In the genomic region with DNA sequence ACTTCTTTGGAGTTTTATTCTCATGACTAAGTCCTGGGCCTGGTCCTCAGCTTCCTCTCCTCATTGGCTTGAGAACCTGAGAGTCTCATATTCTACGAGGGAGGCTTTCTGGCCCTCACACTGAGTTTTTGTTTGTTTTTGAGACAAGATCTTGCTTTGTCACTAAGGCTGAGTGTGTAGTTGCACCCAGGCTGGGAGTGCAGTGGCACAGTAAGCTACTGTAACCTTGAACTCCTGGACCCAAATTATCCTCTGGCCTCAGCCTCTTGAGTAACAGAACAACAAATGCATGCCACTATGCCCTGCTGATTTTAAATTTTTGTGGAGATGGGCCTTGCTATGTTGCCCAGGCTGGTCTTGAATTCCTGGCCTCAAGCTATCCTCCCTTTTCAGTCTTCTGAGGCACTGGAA, we compare ENCODE assay signal across 1 cellular context.
TF ChIP-seq lines count a peak whose summit lies in the region.

No MANE protein-coding gene starts in this region.

TF ChIP-seq in HepG2, 621 proteins besides CTCF, POLR2A, EP300 and RAD21 (continued from another document and continues in another):
- TF ChIP-seq, protein P1, sequence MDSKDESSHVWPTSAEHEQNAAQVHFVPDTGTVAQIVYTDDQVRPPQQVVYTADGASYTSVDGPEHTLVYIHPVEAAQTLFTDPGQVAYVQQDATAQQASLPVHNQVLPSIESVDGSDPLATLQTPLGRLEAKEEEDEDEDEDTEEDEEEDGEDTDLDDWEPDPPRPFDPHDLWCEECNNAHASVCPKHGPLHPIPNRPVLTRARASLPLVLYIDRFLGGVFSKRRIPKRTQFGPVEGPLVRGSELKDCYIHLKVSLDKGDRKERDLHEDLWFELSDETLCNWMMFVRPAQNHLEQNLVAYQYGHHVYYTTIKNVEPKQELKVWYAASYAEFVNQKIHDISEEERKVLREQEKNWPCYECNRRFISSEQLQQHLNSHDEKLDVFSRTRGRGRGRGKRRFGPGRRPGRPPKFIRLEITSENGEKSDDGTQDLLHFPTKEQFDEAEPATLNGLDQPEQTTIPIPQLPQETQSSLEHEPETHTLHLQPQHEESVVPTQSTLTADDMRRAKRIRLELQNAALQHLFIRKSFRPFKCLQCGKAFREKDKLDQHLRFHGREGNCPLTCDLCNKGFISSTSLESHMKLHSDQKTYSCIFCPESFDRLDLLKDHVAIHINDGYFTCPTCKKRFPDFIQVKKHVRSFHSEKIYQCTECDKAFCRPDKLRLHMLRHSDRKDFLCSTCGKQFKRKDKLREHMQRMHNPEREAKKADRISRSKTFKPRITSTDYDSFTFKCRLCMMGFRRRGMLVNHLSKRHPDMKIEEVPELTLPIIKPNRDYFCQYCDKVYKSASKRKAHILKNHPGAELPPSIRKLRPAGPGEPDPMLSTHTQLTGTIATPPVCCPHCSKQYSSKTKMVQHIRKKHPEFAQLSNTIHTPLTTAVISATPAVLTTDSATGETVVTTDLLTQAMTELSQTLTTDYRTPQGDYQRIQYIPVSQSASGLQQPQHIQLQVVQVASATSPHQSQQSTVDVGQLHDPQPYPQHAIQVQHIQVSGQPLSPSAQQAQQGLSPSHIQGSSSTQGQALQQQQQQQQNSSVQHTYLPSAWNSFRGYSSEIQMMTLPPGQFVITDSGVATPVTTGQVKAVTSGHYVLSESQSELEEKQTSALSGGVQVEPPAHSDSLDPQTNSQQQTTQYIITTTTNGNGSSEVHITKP (CRISPR knock-in tag; IDR thresholded peaks at IDR 0.05; ENCODE audit: low read depth): 0 out of 2 replicates have a peak, but pooled peaks have one; percentile 20
- TF ChIP-seq HNF4G (IDR thresholded peaks at IDR 0.05; ENCODE audit: borderline replicate concordance, low read depth, low read length): peak; percentile 75
- no peak; the same call in 1 of the 2 replicates for TF ChIP-seq HNF4G (CRISPR knock-in tag; IDR thresholded peaks at IDR 0.05; ENCODE audit: borderline replicate concordance, low read depth)
- no peak for TF ChIP-seq SIX4 (CRISPR knock-in tag; IDR thresholded peaks at IDR 0.05)
- no peak for TF ChIP-seq ZNF7 (CRISPR knock-in tag; IDR thresholded peaks at IDR 0.05)
- no peak for TF ChIP-seq SCMH1 (CRISPR knock-in tag; IDR thresholded peaks at IDR 0.05; ENCODE audit: borderline replicate concordance)
- TF ChIP-seq ZNF496 (CRISPR knock-in tag; IDR thresholded peaks at IDR 0.05; ENCODE audit: insufficient replicate concordance): no peak
- TF ChIP-seq, protein P2, sequence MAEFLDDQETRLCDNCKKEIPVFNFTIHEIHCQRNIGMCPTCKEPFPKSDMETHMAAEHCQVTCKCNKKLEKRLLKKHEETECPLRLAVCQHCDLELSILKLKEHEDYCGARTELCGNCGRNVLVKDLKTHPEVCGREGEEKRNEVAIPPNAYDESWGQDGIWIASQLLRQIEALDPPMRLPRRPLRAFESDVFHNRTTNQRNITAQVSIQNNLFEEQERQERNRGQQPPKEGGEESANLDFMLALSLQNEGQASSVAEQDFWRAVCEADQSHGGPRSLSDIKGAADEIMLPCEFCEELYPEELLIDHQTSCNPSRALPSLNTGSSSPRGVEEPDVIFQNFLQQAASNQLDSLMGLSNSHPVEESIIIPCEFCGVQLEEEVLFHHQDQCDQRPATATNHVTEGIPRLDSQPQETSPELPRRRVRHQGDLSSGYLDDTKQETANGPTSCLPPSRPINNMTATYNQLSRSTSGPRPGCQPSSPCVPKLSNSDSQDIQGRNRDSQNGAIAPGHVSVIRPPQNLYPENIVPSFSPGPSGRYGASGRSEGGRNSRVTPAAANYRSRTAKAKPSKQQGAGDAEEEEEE (CRISPR knock-in tag; IDR thresholded peaks at IDR 0.05; ENCODE audit: borderline replicate concordance): no peak
- TF ChIP-seq NFYB (CRISPR knock-in tag; IDR thresholded peaks at IDR 0.05): 0 out of 2 replicates have a peak, but pooled peaks have one; percentile 33
- TF ChIP-seq CHD2 (IDR thresholded peaks at IDR 0.05; ENCODE audit: low read depth, low read length): no peak
- TF ChIP-seq IKZF1 (IDR thresholded peaks at IDR 0.05): no peak
- no peak for TF ChIP-seq NFATC3 (CRISPR knock-in tag; IDR thresholded peaks at IDR 0.05)
- TF ChIP-seq TEAD3 (CRISPR knock-in tag; optimal IDR thresholded peaks at IDR 0.05; ENCODE audit: borderline replicate concordance): peak; percentile 84
- no peak for TF ChIP-seq ZFP1 (CRISPR knock-in tag; IDR thresholded peaks at IDR 0.05)
- TF ChIP-seq, protein P3, sequence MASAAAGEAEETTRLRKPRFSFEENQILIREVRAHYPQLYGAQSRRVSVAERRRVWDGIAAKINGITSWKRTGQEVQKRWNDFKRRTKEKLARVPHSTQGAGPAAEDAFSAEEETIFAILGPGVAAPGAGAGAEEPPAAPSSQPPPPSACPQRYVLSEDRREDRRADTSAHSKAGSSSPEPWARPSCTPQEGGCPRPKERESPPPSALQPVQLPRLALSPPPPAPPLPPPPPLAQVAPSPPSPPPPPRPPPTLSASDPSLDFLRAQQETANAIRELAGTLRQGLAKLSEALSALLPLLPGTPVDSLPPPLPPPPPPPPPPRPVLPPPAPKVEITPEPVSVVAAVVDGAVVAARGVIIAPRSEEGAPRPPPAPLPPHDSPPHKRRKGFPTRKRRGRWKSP (CRISPR knock-in tag; IDR thresholded peaks at IDR 0.05): peak; percentile 77; the same call in 1 of the 2 replicates
- no peak for TF ChIP-seq GFI1 (CRISPR knock-in tag; IDR thresholded peaks at IDR 0.05; ENCODE audit: borderline replicate concordance)
- TF ChIP-seq, protein P4, sequence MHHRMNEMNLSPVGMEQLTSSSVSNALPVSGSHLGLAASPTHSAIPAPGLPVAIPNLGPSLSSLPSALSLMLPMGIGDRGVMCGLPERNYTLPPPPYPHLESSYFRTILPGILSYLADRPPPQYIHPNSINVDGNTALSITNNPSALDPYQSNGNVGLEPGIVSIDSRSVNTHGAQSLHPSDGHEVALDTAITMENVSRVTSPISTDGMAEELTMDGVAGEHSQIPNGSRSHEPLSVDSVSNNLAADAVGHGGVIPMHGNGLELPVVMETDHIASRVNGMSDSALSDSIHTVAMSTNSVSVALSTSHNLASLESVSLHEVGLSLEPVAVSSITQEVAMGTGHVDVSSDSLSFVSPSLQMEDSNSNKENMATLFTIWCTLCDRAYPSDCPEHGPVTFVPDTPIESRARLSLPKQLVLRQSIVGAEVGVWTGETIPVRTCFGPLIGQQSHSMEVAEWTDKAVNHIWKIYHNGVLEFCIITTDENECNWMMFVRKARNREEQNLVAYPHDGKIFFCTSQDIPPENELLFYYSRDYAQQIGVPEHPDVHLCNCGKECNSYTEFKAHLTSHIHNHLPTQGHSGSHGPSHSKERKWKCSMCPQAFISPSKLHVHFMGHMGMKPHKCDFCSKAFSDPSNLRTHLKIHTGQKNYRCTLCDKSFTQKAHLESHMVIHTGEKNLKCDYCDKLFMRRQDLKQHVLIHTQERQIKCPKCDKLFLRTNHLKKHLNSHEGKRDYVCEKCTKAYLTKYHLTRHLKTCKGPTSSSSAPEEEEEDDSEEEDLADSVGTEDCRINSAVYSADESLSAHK (CRISPR knock-in tag; IDR thresholded peaks at IDR 0.05; ENCODE audit: borderline replicate concordance): no peak
- TF ChIP-seq GLI4 (CRISPR knock-in tag; IDR thresholded peaks at IDR 0.05; ENCODE audit: borderline replicate concordance): no peak
- no peak for TF ChIP-seq SYNCRIP (IDR thresholded peaks at IDR 0.05; ENCODE audit: insufficient read depth, low read depth, low read length)
- TF ChIP-seq ZKSCAN5 (CRISPR knock-in tag; IDR thresholded peaks at IDR 0.05): no peak
- TF ChIP-seq, protein P5, sequence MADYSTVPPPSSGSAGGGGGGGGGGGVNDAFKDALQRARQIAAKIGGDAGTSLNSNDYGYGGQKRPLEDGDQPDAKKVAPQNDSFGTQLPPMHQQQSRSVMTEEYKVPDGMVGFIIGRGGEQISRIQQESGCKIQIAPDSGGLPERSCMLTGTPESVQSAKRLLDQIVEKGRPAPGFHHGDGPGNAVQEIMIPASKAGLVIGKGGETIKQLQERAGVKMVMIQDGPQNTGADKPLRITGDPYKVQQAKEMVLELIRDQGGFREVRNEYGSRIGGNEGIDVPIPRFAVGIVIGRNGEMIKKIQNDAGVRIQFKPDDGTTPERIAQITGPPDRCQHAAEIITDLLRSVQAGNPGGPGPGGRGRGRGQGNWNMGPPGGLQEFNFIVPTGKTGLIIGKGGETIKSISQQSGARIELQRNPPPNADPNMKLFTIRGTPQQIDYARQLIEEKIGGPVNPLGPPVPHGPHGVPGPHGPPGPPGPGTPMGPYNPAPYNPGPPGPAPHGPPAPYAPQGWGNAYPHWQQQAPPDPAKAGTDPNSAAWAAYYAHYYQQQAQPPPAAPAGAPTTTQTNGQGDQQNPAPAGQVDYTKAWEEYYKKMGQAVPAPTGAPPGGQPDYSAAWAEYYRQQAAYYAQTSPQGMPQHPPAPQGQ (CRISPR knock-in tag; IDR thresholded peaks at IDR 0.05; ENCODE audit: borderline replicate concordance): no peak
- peak; percentile 58; the same call in 1 of the 2 replicates for TF ChIP-seq KAT7 (CRISPR knock-in tag; IDR thresholded peaks at IDR 0.05; ENCODE audit: borderline replicate concordance)
- no peak for TF ChIP-seq ZNF3 (CRISPR knock-in tag; IDR thresholded peaks at IDR 0.05)
- no peak for TF ChIP-seq TMF1 (CRISPR knock-in tag; IDR thresholded peaks at IDR 0.05; ENCODE audit: low read depth)
- TF ChIP-seq DNMT3B (CRISPR knock-in tag; conservative IDR thresholded peaks at IDR 0.05): no peak
- TF ChIP-seq, protein P6, sequence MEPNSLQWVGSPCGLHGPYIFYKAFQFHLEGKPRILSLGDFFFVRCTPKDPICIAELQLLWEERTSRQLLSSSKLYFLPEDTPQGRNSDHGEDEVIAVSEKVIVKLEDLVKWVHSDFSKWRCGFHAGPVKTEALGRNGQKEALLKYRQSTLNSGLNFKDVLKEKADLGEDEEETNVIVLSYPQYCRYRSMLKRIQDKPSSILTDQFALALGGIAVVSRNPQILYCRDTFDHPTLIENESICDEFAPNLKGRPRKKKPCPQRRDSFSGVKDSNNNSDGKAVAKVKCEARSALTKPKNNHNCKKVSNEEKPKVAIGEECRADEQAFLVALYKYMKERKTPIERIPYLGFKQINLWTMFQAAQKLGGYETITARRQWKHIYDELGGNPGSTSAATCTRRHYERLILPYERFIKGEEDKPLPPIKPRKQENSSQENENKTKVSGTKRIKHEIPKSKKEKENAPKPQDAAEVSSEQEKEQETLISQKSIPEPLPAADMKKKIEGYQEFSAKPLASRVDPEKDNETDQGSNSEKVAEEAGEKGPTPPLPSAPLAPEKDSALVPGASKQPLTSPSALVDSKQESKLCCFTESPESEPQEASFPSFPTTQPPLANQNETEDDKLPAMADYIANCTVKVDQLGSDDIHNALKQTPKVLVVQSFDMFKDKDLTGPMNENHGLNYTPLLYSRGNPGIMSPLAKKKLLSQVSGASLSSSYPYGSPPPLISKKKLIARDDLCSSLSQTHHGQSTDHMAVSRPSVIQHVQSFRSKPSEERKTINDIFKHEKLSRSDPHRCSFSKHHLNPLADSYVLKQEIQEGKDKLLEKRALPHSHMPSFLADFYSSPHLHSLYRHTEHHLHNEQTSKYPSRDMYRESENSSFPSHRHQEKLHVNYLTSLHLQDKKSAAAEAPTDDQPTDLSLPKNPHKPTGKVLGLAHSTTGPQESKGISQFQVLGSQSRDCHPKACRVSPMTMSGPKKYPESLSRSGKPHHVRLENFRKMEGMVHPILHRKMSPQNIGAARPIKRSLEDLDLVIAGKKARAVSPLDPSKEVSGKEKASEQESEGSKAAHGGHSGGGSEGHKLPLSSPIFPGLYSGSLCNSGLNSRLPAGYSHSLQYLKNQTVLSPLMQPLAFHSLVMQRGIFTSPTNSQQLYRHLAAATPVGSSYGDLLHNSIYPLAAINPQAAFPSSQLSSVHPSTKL (CRISPR knock-in tag; IDR thresholded peaks at IDR 0.05): peak; percentile 96
- TF ChIP-seq RNF2 (conservative IDR thresholded peaks at IDR 0.05; ENCODE audit: low read depth): 0 out of 2 replicates have a peak, but pooled peaks have one; percentile 61
- TF ChIP-seq, protein P7, sequence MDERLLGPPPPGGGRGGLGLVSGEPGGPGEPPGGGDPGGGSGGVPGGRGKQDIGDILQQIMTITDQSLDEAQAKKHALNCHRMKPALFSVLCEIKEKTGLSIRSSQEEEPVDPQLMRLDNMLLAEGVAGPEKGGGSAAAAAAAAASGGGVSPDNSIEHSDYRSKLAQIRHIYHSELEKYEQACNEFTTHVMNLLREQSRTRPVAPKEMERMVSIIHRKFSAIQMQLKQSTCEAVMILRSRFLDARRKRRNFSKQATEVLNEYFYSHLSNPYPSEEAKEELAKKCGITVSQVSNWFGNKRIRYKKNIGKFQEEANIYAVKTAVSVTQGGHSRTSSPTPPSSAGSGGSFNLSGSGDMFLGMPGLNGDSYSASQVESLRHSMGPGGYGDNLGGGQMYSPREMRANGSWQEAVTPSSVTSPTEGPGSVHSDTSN (CRISPR knock-in tag; IDR thresholded peaks at IDR 0.05): no peak
- TF ChIP-seq ZNF431 (CRISPR knock-in tag; IDR thresholded peaks at IDR 0.05; ENCODE audit: borderline replicate concordance, low read depth): no peak
- TF ChIP-seq, protein P8, sequence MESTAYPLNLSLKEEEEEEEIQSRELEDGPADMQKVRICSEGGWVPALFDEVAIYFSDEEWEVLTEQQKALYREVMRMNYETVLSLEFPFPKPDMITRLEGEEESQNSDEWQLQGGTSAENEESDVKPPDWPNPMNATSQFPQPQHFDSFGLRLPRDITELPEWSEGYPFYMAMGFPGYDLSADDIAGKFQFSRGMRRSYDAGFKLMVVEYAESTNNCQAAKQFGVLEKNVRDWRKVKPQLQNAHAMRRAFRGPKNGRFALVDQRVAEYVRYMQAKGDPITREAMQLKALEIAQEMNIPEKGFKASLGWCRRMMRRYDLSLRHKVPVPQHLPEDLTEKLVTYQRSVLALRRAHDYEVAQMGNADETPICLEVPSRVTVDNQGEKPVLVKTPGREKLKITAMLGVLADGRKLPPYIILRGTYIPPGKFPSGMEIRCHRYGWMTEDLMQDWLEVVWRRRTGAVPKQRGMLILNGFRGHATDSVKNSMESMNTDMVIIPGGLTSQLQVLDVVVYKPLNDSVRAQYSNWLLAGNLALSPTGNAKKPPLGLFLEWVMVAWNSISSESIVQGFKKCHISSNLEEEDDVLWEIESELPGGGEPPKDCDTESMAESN (CRISPR knock-in tag; conservative IDR thresholded peaks at IDR 0.05): peak; percentile 73
- TF ChIP-seq NFE2L2 (IDR thresholded peaks at IDR 0.05; ENCODE audit: low read length): peak; percentile 75
- no peak for TF ChIP-seq ZNF672 (CRISPR knock-in tag; IDR thresholded peaks at IDR 0.05)
- 0 out of 2 replicates have a peak, but pooled peaks have one; percentile 34 for TF ChIP-seq NR2F2 (IDR thresholded peaks at IDR 0.05; ENCODE audit: borderline replicate concordance, low read depth)
- TF ChIP-seq ZNF660 (CRISPR knock-in tag; IDR thresholded peaks at IDR 0.05; ENCODE audit: borderline replicate concordance, low read depth): no peak
- no peak for TF ChIP-seq ZC3H13 (CRISPR knock-in tag; IDR thresholded peaks at IDR 0.05)
- TF ChIP-seq ZNF550 (CRISPR knock-in tag; IDR thresholded peaks at IDR 0.05; ENCODE audit: borderline replicate concordance): no peak
- TF ChIP-seq PAWR (CRISPR knock-in tag; IDR thresholded peaks at IDR 0.05; ENCODE audit: borderline replicate concordance): no peak
- TF ChIP-seq MED13 (CRISPR knock-in tag; IDR thresholded peaks at IDR 0.05): no peak
- TF ChIP-seq, protein P9, sequence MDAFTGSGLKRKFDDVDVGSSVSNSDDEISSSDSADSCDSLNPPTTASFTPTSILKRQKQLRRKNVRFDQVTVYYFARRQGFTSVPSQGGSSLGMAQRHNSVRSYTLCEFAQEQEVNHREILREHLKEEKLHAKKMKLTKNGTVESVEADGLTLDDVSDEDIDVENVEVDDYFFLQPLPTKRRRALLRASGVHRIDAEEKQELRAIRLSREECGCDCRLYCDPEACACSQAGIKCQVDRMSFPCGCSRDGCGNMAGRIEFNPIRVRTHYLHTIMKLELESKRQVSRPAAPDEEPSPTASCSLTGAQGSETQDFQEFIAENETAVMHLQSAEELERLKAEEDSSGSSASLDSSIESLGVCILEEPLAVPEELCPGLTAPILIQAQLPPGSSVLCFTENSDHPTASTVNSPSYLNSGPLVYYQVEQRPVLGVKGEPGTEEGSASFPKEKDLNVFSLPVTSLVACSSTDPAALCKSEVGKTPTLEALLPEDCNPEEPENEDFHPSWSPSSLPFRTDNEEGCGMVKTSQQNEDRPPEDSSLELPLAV (CRISPR knock-in tag; conservative IDR thresholded peaks at IDR 0.05; ENCODE audit: low read depth): no peak
